ENCODE assay signal across 15 cellular contexts in the genomic region with DNA sequence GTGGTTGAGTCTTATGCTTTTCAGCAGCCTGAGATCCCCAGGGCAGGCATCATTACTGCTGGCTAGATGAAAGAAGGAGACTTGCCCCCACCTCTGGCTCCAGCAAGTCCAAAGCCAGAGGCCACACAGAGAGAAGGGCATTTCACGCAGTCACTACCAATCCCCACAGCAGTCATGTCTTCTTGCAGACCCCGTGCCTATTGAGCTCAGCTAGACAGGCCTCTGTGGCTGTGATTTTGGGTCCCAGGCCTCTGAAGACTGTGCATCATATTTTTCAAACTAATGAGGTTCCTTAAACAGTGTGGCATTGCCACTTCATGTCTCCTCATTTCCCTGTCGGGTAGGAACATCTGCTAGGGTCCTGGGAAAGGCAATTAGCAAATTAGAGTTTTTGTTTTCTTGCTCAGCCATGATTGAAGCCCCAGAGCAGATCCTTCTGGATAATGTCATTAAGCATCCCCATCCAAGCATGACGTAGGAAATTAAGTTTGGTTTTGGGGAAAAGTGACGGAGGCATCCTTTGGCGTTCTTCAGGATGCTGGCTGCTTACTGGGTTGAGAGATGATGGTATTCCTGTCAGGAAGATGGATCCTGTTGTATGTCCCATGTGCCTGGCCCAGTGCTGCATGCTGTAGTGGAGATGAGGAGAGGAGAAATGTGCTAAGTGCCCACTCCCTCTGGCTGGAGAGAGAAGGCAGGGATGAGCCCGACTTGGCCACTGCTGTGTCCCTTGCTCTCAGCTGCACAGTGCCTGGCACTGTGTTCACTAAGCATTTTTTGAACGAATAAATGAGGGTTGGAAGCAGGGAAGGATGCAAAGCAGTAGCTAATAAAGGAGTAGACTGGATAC. TPM values are rescaled to one million over a fixed set of nuclear protein-coding genes. Genes with fewer than 3 reads are reported as not detected.
"Had no signal": no experiment of that assay in that cellular context is flagged by ENCODE, and none has a peak within 500 bp of the region (broad histone marks: within the 10 kb centered on the region; RNA-seq: fewer than 3 reads in every experiment).

No MANE protein-coding gene starts in this region.

- ATAC-seq: activated naive CD8-positive, alpha-beta T cell treated with anti-CD3 and anti-CD28 coated beads, Interleukin-2, amount 50 U/mL, for 24 hours; left ventricle myocardium superior; psoas muscle; sciatic nerve; stimulated activated memory B cell treated with anti-CD40 and anti-IgM and Interleukin-4, amounts not matched to agents 10 μg/mL and 1 μg/mL and 100 μg/mL, for 72 hours had no signal

- H3K27ac ChIP-seq: neutrophil, psoas muscle, spleen, tibial nerve had no signal

- H3K36me3 ChIP-seq: neutrophil, spleen, tibial nerve had no signal

- H3K9me3 ChIP-seq: neutrophil, psoas muscle, tibial nerve had no signal

- H3K4me3 ChIP-seq: psoas muscle, spleen, tibial nerve had no signal

- DNase-seq: activated naive CD4-positive, alpha-beta T cell; activated naive CD8-positive, alpha-beta T cell treated with anti-CD3 and anti-CD28 coated beads, Interleukin-2, amount 50 U/mL, for 24 hours; left ventricle myocardium superior; mesendoderm; psoas muscle; spleen; stimulated activated CD4-positive, alpha-beta T cell treated with anti-CD3 and anti-CD28 coated beads, Interleukin-1b, Interleukin-23, amount 100 ng/mL, for 48 hours; T1000 had no signal

- H3K4me1 ChIP-seq: psoas muscle, tibial nerve had no signal

RNA-seq across cellular contexts. Expression of gene SPSB4, which starts 7.0 kb away (rescaled TPM):
- total RNA-seq: activated CD4-positive, alpha-beta memory T cell treated with anti-CD3 and anti-CD28 coated beads, Interleukin-2, amount 10 ng/mL, durations not matched to agents 7 days and 5 days; activated T-helper 1 cell treated with anti-CD3 and anti-CD28 coated beads, Interleukin-12 subunit alpha, Interleukin-12 subunit beta, Interleukin-2, Interleukin-4 antibody, amounts not matched to agents 30 ng/mL and 10 ng/mL and 1 ng/mL, durations not matched to agents 14 hours and 24 hours and 36 hours had no signal
- polyA plus RNA-seq: keratinocyte had no signal
